ENCODE assay signal across 16 cellular contexts in genomic region chr4:2331043-2331420, GRCh38.
"Had no signal": no experiment of that assay in that cellular context is flagged by ENCODE, and none has a peak within 500 bp of the region (broad histone marks: within the 10 kb centered on the region; RNA-seq: fewer than 3 reads in every experiment).

No MANE protein-coding gene starts in this region.

- H3K27ac ChIP-seq: esophagus squamous epithelium, gastroesophageal sphincter, psoas muscle, right lobe of liver, tibial artery, upper lobe of left lung, uterus had no signal

- H3K36me3 ChIP-seq: uterus had no signal

- ATAC-seq: gastroesophageal sphincter; left lobe of liver; psoas muscle; right lobe of liver; stimulated activated effector memory CD8-positive, alpha-beta T cell treated with anti-CD3 and anti-CD28 coated beads, Interleukin-12 subunit alpha, Interleukin-12 subunit beta, amount 100 ng/mL, for 72 hours had no signal

- H3K4me3 ChIP-seq: esophagus squamous epithelium, gastroesophageal sphincter, psoas muscle, right lobe of liver, tibial artery, upper lobe of left lung, uterus had no signal

- H3K27me3 ChIP-seq: esophagus squamous epithelium, gastroesophageal sphincter, right lobe of liver, tibial artery, upper lobe of left lung, uterus had no signal

- DNase-seq: esophagus squamous epithelium; foreskin fibroblast; glutamatergic neuron; islet precursor cell; mammary epithelial cell; psoas muscle; retina; right lobe of liver; stimulated activated CD4-positive, alpha-beta T cell treated with anti-CD3 and anti-CD28 coated beads, Interleukin-4, amount 100 ng/mL, for 1 hour; stimulated activated CD8-positive, alpha-beta memory T cell treated with anti-CD3 and anti-CD28 coated beads, Interleukin-4, amount 100 ng/mL, for 48 hours; uterus had no signal

- H3K4me1 ChIP-seq: esophagus squamous epithelium, gastroesophageal sphincter, psoas muscle, uterus had no signal
